ENCODE assay signal across 8 cellular contexts in the genomic region with DNA sequence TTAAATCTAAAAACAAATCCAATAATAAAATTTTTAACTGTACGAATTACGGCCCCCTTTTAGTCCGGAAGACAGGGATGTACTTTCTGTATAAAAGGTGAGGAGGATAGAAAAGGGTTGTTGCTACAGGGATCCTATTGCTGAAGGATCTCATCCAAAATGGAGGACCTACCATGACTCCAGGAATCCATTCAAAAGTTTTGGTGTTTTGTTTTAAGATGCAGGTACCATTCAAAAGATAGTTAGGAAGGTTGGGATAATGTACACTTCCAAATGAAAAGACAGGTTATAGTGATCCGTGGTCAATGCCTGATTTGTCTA. TPM values are rescaled to one million over a fixed set of nuclear protein-coding genes. Genes with fewer than 3 reads are reported as not detected.
DNase-seq lines count a peak whose midpoint lies in the region; ATAC-seq and TF ChIP-seq lines count a peak whose summit lies in the region.

No MANE protein-coding gene starts in this region.

- ATAC-seq in activated CD8-positive, alpha-beta T cell treated with anti-CD3 and anti-CD28 coated beads for 36 hours, result no peak
- ATAC-seq in GM19397 (IDR thresholded peaks at IDR 0.05; ENCODE audit: unreplicated experiment), result no peak

- CTCF ChIA-PET in activated CD8-positive, alpha-beta T cell treated with anti-CD3 and anti-CD28 coated beads for 36 hours (lab: Charles Lee), result interaction anchor here (1.5 to 1.6 kb wide), 2 partner anchors 30 to 180 kb away, joined by 3 to 6 read pairs; no protein-coding TSS in a partner anchor

- TF ChIP-seq CTCF in activated CD8-positive, alpha-beta T cell treated with anti-CD3 and anti-CD28 coated beads for 36 hours (IDR thresholded peaks at IDR 0.05), result no peak
- no peak for TF ChIP-seq CTCF in GM20000 (IDR thresholded peaks at IDR 0.05; ENCODE audit: extremely low read depth, missing control alignments)

- peaks cover 10% of the 10 kb centered on the region for H3K4me1 Mint-ChIP-seq in T-helper 2 cell treated with Interferon-gamma antibody and Interleukin-4, amounts not matched to agents 5 μg/mL and 100 μg/mL, for 36 hours (ENCODE audit: low read depth)
- H3K4me1 Mint-ChIP-seq in activated CD8-positive, alpha-beta T cell treated with anti-CD3 and anti-CD28 coated beads for 36 hours (ENCODE audit: low read depth), result peaks cover 8% of the 10 kb centered on the region

- no peak overlapping the region for H3K27ac Mint-ChIP-seq in T-helper 2 cell treated with Interferon-gamma antibody and Interleukin-4, amounts not matched to agents 5 μg/mL and 100 μg/mL, for 36 hours
- H3K27ac Mint-ChIP-seq in activated CD8-positive, alpha-beta T cell treated with anti-CD3 and anti-CD28 coated beads for 36 hours, result no peak overlapping the region

- no peaks in the 10 kb centered on the region for H3K36me3 Mint-ChIP-seq in T-helper 2 cell treated with Interferon-gamma antibody and Interleukin-4, amounts not matched to agents 5 μg/mL and 100 μg/mL, for 36 hours (ENCODE audit: low read depth)
- H3K36me3 Mint-ChIP-seq in activated CD8-positive, alpha-beta T cell treated with anti-CD3 and anti-CD28 coated beads for 36 hours (ENCODE audit: low read depth), result no peaks in the 10 kb centered on the region

- H3K27me3 Mint-ChIP-seq in T-helper 2 cell treated with Interferon-gamma antibody and Interleukin-4, amounts not matched to agents 5 μg/mL and 100 μg/mL, for 36 hours (ENCODE audit: low read depth), result peaks cover 59% of the 10 kb centered on the region
- peaks cover 29% of the 10 kb centered on the region for H3K27me3 Mint-ChIP-seq in activated CD8-positive, alpha-beta T cell treated with anti-CD3 and anti-CD28 coated beads for 36 hours

- no peaks in the 10 kb centered on the region for H3K9me3 ChIP-seq in iPS-18c (ENCODE audit: control insufficient read depth, insufficient read depth, low read length)

- POLR2A ChIA-PET in activated CD8-positive, alpha-beta T cell treated with anti-CD3 and anti-CD28 coated beads for 36 hours (lab: Charles Lee), result no interaction called here

- intact Hi-C loops in activated CD8-positive, alpha-beta T cell treated with anti-CD3 and anti-CD28 coated beads for 36 hours (cut with micrococcal nuclease), result no loop called here

- no peak for DNase-seq in T-helper 2 cell treated with Interferon-gamma antibody and Interleukin-4, amounts not matched to agents 5 μg/mL and 100 μg/mL, for 36 hours (ENCODE audit: low spot score)
- DNase-seq in T-helper 2 cell (no peak), substantia nigra (lab: John Stamatoyannopoulos, UW) (no peak), GM20000 (ENCODE audit: low spot score) (no peak)
- no peak for DNase-seq in activated CD8-positive, alpha-beta T cell treated with anti-CD3 and anti-CD28 coated beads for 36 hours
- no peak for DNase-seq in effector CD4-positive, alpha-beta T cell

- H3K4me3 Mint-ChIP-seq in T-helper 2 cell treated with Interferon-gamma antibody and Interleukin-4, amounts not matched to agents 5 μg/mL and 100 μg/mL, for 36 hours, result peak overlapping the region; percentile 26
- H3K4me3 Mint-ChIP-seq in activated CD8-positive, alpha-beta T cell treated with anti-CD3 and anti-CD28 coated beads for 36 hours, result peak overlapping the region; percentile 66

- H3K4me3 ChIP-seq in iPS-18c (ENCODE audit: insufficient read depth, low read depth, low read length), result peak overlapping the region; percentile 94

- H3K9me3 Mint-ChIP-seq in T-helper 2 cell treated with Interferon-gamma antibody and Interleukin-4, amounts not matched to agents 5 μg/mL and 100 μg/mL, for 36 hours, result no peaks in the 10 kb centered on the region
- H3K9me3 Mint-ChIP-seq in activated CD8-positive, alpha-beta T cell treated with anti-CD3 and anti-CD28 coated beads for 36 hours, result no peaks in the 10 kb centered on the region

- peak overlapping the region; percentile 96 for H3K27ac ChIP-seq in substantia nigra (ENCODE audit: low read depth, low read length, poor library complexity, severe bottlenecking)

RNA-seq across cellular contexts. Expression of a gene that starts 1.3 kb away (rescaled TPM):
- total RNA-seq in activated CD8-positive, alpha-beta T cell treated with anti-CD3 and anti-CD28 coated beads for 36 hours, result under 1 TPM; 0.51 to 0.65 TPM
